Comparison of ENCODE assay signal across 8 cellular contexts in genomic region chr6:154928325-154928922, GRCh38.
A peak's percentile ranks its signal among the peaks of the same experiment; 100 is the strongest.
DNase-seq lines count a peak whose midpoint lies in the region; ATAC-seq and TF ChIP-seq lines count a peak whose summit lies in the region.

No MANE protein-coding gene starts in this region.

- no peaks in the 10 kb centered on the region for H3K9me3 Mint-ChIP-seq in activated T-cell treated with anti-CD3 and anti-CD28 coated beads, Interleukin-2, amount 50 U/mL, for 4 hours

- H3K4me1 Mint-ChIP-seq in activated T-cell treated with anti-CD3 and anti-CD28 coated beads, Interleukin-2, amount 50 U/mL, for 4 hours (ENCODE audit: low read depth), result peaks cover 13% of the 10 kb centered on the region

- DNase-seq in AG10803 (ENCODE audit: low read depth) (peak; percentile 69), Peyer's patch (peak in 2 of 3 donors; percentile 42 to 81), fibroblast of villous mesenchyme (ENCODE audit: low read depth) (peak; percentile 78), ovary (peak; percentile 21 to 53 (median 42)), uterus (peak; percentile 24 to 40)
- peak; percentile 51 for DNase-seq in Jurkat, Clone E6-1 (ENCODE audit: low read depth, low spot score)
- DNase-seq in activated T-cell treated with anti-CD3 and anti-CD28 coated beads, Interleukin-2, amount 50 U/mL, for 4 hours, result peak; percentile 58

- WGBS in ovary, 3 donors, result 16 to 18% (median 17%) methylated on average over 5 of the region's 5 CpGs

- no peaks in the 10 kb centered on the region for H3K27me3 Mint-ChIP-seq in activated T-cell treated with anti-CD3 and anti-CD28 coated beads, Interleukin-2, amount 50 U/mL, for 4 hours (ENCODE audit: low read depth)

- intact Hi-C loops in ovary (cut with DNase I), result loop anchor here (10.0 kb wide), 1 partner anchor 246 kb away; no protein-coding TSS in a partner anchor
- intact Hi-C loops in uterus (cut with DNase I; ENCODE audit: low total_unique reads), result no loop called here

- H3K27ac ChIP-seq in Peyer's patch (no peak overlapping the region), ovary (no peak overlapping the region), uterus (no peak overlapping the region)

- H3K36me3 Mint-ChIP-seq in activated T-cell treated with anti-CD3 and anti-CD28 coated beads, Interleukin-2, amount 50 U/mL, for 4 hours (ENCODE audit: insufficient read depth), result peaks cover 1% of the 10 kb centered on the region

- H3K9me3 ChIP-seq in Peyer's patch (no peaks in the 10 kb centered on the region), ovary (no peaks in the 10 kb centered on the region), uterus (no peaks in the 10 kb centered on the region)

- no peaks in the 10 kb centered on the region for H3K4me1 ChIP-seq in Peyer's patch
- H3K4me1 ChIP-seq in ovary (ENCODE audit: insufficient read depth), result no peaks in the 10 kb centered on the region
- H3K4me1 ChIP-seq in uterus, result no peaks in the 10 kb centered on the region

- peak in 1 of 2 donors; percentile 13 for TF ChIP-seq POLR2A in Peyer's patch (IDR thresholded peaks at IDR 0.05)
- TF ChIP-seq POLR2A in ovary (IDR thresholded peaks at IDR 0.05), result no peak
- no peak for TF ChIP-seq POLR2A in uterus (IDR thresholded peaks at IDR 0.05)

- no peak for TF ChIP-seq EP300 in ovary (IDR thresholded peaks at IDR 0.05)

- no peaks in the 10 kb centered on the region for H3K36me3 ChIP-seq in Peyer's patch
- no peaks in the 10 kb centered on the region for H3K36me3 ChIP-seq in ovary
- H3K36me3 ChIP-seq in uterus, result no peaks in the 10 kb centered on the region

- H3K4me3 ChIP-seq in AG10803 (ENCODE audit: low read length), result no peak overlapping the region
- no peak overlapping the region for H3K4me3 ChIP-seq in Jurkat, Clone E6-1 (ENCODE audit: low read length)
- H3K4me3 ChIP-seq in Peyer's patch, result no peak overlapping the region
- no peak overlapping the region for H3K4me3 ChIP-seq in fibroblast of villous mesenchyme (ENCODE audit: low read depth, low read length)
- H3K4me3 ChIP-seq in ovary, result no peak overlapping the region
- no peak overlapping the region for H3K4me3 ChIP-seq in uterus

- peak; percentile 68 for ATAC-seq in GM18907 (IDR thresholded peaks at IDR 0.05; ENCODE audit: unreplicated experiment)
- ATAC-seq in activated T-cell treated with anti-CD3 and anti-CD28 coated beads, Interleukin-2, amount 50 U/mL, for 4 hours, result peak; percentile 73 to 74

- H3K27me3 ChIP-seq in Peyer's patch (no peaks in the 10 kb centered on the region), ovary (no peaks in the 10 kb centered on the region), uterus (no peaks in the 10 kb centered on the region)

- TF ChIP-seq CTCF in AG10803 (conservative IDR thresholded peaks at IDR 0.05; ENCODE audit: low read length) (peak; percentile 96), Peyer's patch (IDR thresholded peaks at IDR 0.05) (peak; percentile 9 to 90 (median 76)), fibroblast of villous mesenchyme (IDR thresholded peaks at IDR 0.05; ENCODE audit: insufficient read depth, low read depth, low read length) (peak; percentile 77), ovary (IDR thresholded peaks at IDR 0.05) (peak; percentile 14 to 54 (median 20)), uterus (IDR thresholded peaks at IDR 0.05) (peak; percentile 55 to 73 (median 57))

- H3K4me3 Mint-ChIP-seq in activated T-cell treated with anti-CD3 and anti-CD28 coated beads, Interleukin-2, amount 50 U/mL, for 4 hours, result no peak overlapping the region

Comparison
In these comparisons a context has a peak if more than half of its experiments do, and no peak if none do; other contexts are left out.
1. CTCF ChIP-seq: peak in every context shown above with its lines; median percentile 96 in AG10803; 77 in fibroblast of villous mesenchyme; 76 in Peyer's patch; 57 in uterus; 20 in ovary.